9 cellular contexts compared by ENCODE assay signal in the genomic region with DNA sequence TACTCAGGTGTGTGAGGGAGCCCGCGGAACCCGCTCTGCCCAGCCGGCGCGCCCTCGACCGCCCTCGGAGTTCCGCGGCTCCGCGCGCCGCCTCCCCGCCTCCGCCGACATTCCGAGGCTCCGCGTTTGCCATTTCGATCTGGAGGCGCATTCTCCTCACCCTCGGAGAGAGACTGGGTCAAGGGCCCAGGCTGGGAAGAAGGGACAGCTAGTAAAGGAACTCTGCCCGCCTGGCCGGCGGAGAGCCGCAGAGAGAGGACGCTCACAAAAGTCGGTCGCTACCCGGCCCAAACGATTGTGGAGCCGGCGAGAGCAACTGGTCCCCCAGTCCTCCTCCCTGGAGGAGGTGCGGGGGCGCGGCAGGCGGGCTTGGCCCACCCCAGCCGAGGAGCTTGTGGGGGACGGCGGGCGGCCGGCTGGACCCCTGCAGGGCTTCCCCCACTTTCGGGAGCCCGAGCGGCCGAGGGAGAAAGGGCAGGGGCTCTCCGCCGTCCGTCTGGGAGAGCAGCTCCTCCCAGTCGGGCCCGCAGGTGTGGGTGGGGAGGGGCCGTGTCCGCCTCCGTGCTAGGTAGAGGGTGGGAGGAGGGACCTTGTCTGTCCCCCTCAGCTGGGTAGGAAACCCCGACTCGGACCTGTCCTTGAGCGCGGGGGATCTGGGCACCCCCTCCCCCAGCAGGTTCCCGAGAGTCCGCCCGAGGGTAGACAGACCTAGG.
DNase-seq lines count a peak whose midpoint lies in the region; ATAC-seq and TF ChIP-seq lines count a peak whose summit lies in the region.
"Had no signal": no experiment of that assay in that cellular context is flagged by ENCODE, and none has a peak within 500 bp of the region (broad histone marks: within the 10 kb centered on the region; RNA-seq: fewer than 3 reads in every experiment).

No MANE protein-coding gene starts in this region.

- no peak overlapping the region for H4K91ac ChIP-seq in neuronal stem cell (ENCODE audit: low read depth, low read length, poor library complexity)

- CTCF ChIA-PET in RWPE1 (lab: Yijun Ruan, JAX), result interaction anchor here (1.0 kb wide), 1 partner anchor 42 kb away, joined by 3 read pairs; no protein-coding TSS in a partner anchor

- no peak for TF ChIP-seq CTCF in RWPE1 (conservative IDR thresholded peaks at IDR 0.05; ENCODE audit: low read depth)
- no peak for TF ChIP-seq CTCF in epithelial cell of proximal tubule (conservative IDR thresholded peaks at IDR 0.05; ENCODE audit: low read depth, low read length)

- H3K36me3 Mint-ChIP-seq in T-helper 2 cell treated with Interferon-gamma antibody and Interleukin-4, amounts not matched to agents 5 μg/mL and 100 μg/mL, for 36 hours (ENCODE audit: low read depth), result no peaks in the 10 kb centered on the region

- peaks cover 27 to 96% (median 54%) of the 10 kb centered on the region in 3 experiments for H3K27me3 ChIP-seq in neuronal stem cell (ENCODE audit: control insufficient read depth in 3 of 3, insufficient read depth in 3 of 3, low read depth in 1 of 3, low read length in 3 of 3)

- H3K9me3 ChIP-seq in neuronal stem cell (replicated peaks in 1 of 2; ENCODE audit: control insufficient read depth in 2 of 2, insufficient read depth in 1 of 2, low read depth in 1 of 2, low read length in 2 of 2), result peaks cover 0 to 5% of the 10 kb centered on the region in 2 donors

- peak overlapping the region; percentile 59 for H3K4me3 ChIP-seq in epithelial cell of proximal tubule (ENCODE audit: low read depth, low read length)
- peak overlapping the region; percentile 44 to 76 for H3K4me3 ChIP-seq in neuronal stem cell (ENCODE audit: low read length in 2 of 2)

- H2AFZ ChIP-seq in neuronal stem cell (ENCODE audit: low read length), result peak overlapping the region; percentile 86

- H3K27ac ChIP-seq in RWPE1 (no peak overlapping the region), neuronal stem cell (replicated peaks; ENCODE audit: low read length) (no peak overlapping the region)

- no CpG with 5 or more reads among the region's 63 CpGs for WGBS in neuronal stem cell (ENCODE audit: extremely low coverage in 2 of 2, insufficient read length in 2 of 2, insufficient replicate concordance in 1 of 2), 2 donors

- no peak for DNase-seq in T-helper 2 cell treated with Interferon-gamma antibody and Interleukin-4, amounts not matched to agents 5 μg/mL and 100 μg/mL, for 36 hours (ENCODE audit: low spot score)
- DNase-seq in T-helper 2 cell, result no peak
- DNase-seq in RWPE1 (ENCODE audit: low spot score), result peak; percentile 8
- no peak for DNase-seq in epithelial cell of proximal tubule (ENCODE audit: low read depth)
- no peak for DNase-seq in neuronal stem cell (ENCODE audit: low spot score)
- DNase-seq in NCI-H2107 (lab: John Stamatoyannopoulos, UW), result no peak
- DNase-seq: DND-41 had no signal

- no peak overlapping the region for H3K4ac ChIP-seq in neuronal stem cell (ENCODE audit: low read length)

- H2AK5ac ChIP-seq in neuronal stem cell (ENCODE audit: low read depth, low read length), result no peak overlapping the region

- H3K4me3 Mint-ChIP-seq in T-helper 2 cell treated with Interferon-gamma antibody and Interleukin-4, amounts not matched to agents 5 μg/mL and 100 μg/mL, for 36 hours, result peak overlapping the region; percentile 61

- peak overlapping the region; percentile 78 for H3K4me2 ChIP-seq in neuronal stem cell (ENCODE audit: insufficient read depth, low read length, poor library complexity, severe bottlenecking)

- ATAC-seq in HG02981 (IDR thresholded peaks at IDR 0.05; ENCODE audit: unreplicated experiment) (no peak), GM19397 (IDR thresholded peaks at IDR 0.05; ENCODE audit: unreplicated experiment) (no peak)

- peaks cover 67% of the 10 kb centered on the region for H3K27me3 Mint-ChIP-seq in T-helper 2 cell treated with Interferon-gamma antibody and Interleukin-4, amounts not matched to agents 5 μg/mL and 100 μg/mL, for 36 hours (ENCODE audit: low read depth)

- no peak overlapping the region for H2BK5ac ChIP-seq in neuronal stem cell (ENCODE audit: low read length)

- H3K23ac ChIP-seq in neuronal stem cell (ENCODE audit: low read depth, low read length, poor library complexity), result peak overlapping the region; percentile 82

- peaks cover 4% of the 10 kb centered on the region for H3K4me1 Mint-ChIP-seq in T-helper 2 cell treated with Interferon-gamma antibody and Interleukin-4, amounts not matched to agents 5 μg/mL and 100 μg/mL, for 36 hours (ENCODE audit: low read depth)

- H3K79me1 ChIP-seq in neuronal stem cell (ENCODE audit: low read depth, low read length), result no peaks in the 10 kb centered on the region

- no peak overlapping the region for H3K27ac Mint-ChIP-seq in T-helper 2 cell treated with Interferon-gamma antibody and Interleukin-4, amounts not matched to agents 5 μg/mL and 100 μg/mL, for 36 hours

- H3K14ac ChIP-seq in neuronal stem cell (ENCODE audit: low read length), result peak overlapping the region; percentile 72

- H2BK15ac ChIP-seq in neuronal stem cell (ENCODE audit: low read length), result no peak overlapping the region

- peak overlapping the region; percentile 66 for H3K18ac ChIP-seq in neuronal stem cell (ENCODE audit: low read length)

- no peaks in the 10 kb centered on the region for H3K36me3 ChIP-seq in neuronal stem cell (replicated peaks in 1 of 2; ENCODE audit: control insufficient read depth in 2 of 2, insufficient read depth in 2 of 2, low read length in 2 of 2)

- H2BK12ac ChIP-seq in neuronal stem cell (ENCODE audit: low read length), result no peak overlapping the region

- H3K4me1 ChIP-seq in neuronal stem cell (ENCODE audit: control insufficient read depth in 2 of 2, insufficient read depth in 1 of 2, low read depth in 1 of 2, low read length in 2 of 2), result peaks cover 8 to 10% of the 10 kb centered on the region in 2 donors

- H4K8ac ChIP-seq in neuronal stem cell (ENCODE audit: low read depth, low read length), result no peak overlapping the region

- H2BK120ac ChIP-seq in neuronal stem cell (ENCODE audit: low read depth, low read length), result no peak overlapping the region

- POLR2A ChIA-PET in RWPE1 (lab: Yijun Ruan, JAX; ENCODE audit: low non-redundant PET), result no interaction called here

- no peaks in the 10 kb centered on the region for H3K9me3 Mint-ChIP-seq in T-helper 2 cell treated with Interferon-gamma antibody and Interleukin-4, amounts not matched to agents 5 μg/mL and 100 μg/mL, for 36 hours

- H3K9ac ChIP-seq in neuronal stem cell (ENCODE audit: low read depth, low read length, poor library complexity), result peak overlapping the region; percentile 74
